In genomic region chr10:103814104-103814503, GRCh38 we compare ENCODE assay signal across 22 cellular contexts. TPM values are rescaled to one million over a fixed set of nuclear protein-coding genes. Genes with fewer than 3 reads are reported as not detected.
A peak's percentile ranks its signal among the peaks of the same experiment; 100 is the strongest.
DNase-seq lines count a peak whose midpoint lies in the region; ATAC-seq, FAIRE-seq and TF ChIP-seq lines count a peak whose summit lies in the region.
"Had no signal": no experiment of that assay in that cellular context is flagged by ENCODE, and none has a peak within 500 bp of the region (broad histone marks: within the 10 kb centered on the region; RNA-seq: fewer than 3 reads in every experiment).

No MANE protein-coding gene starts in this region.

- H3K27me3 ChIP-seq in left ventricle myocardium inferior (ENCODE audit: low read depth), result no peaks in the 10 kb centered on the region
- no peaks in the 10 kb centered on the region for H3K27me3 ChIP-seq in mucosa of rectum (ENCODE audit: control insufficient read depth in 2 of 2, insufficient read depth in 2 of 2, low read length in 2 of 2)
- no peaks in the 10 kb centered on the region for H3K27me3 ChIP-seq in small intestine (ENCODE audit: control insufficient read depth in 2 of 2, insufficient read depth in 2 of 2, low read length in 2 of 2)

- ATAC-seq in left cardiac atrium (no peak), left lobe of liver (no peak)
- ATAC-seq: activated CD4-positive, alpha-beta T cell treated with anti-CD3 and anti-CD28 coated beads for 36 hours; stimulated activated naive B cell treated with anti-CD40 and anti-IgM and Interleukin-4, amounts not matched to agents 10 μg/mL and 1 μg/mL and 100 μg/mL, for 72 hours had no signal

- WGBS in small intestine, 3 donors, result 18 to 46% (median 35%) methylated on average over 7 of the region's 7 CpGs

- H3K36me3 ChIP-seq in left ventricle myocardium inferior (no peaks in the 10 kb centered on the region), mucosa of rectum (ENCODE audit: control insufficient read depth in 2 of 2, insufficient read depth in 2 of 2, low read length in 2 of 2) (no peaks in the 10 kb centered on the region), small intestine (ENCODE audit: control insufficient read depth in 2 of 2, insufficient read depth in 2 of 2, low read length in 2 of 2) (no peaks in the 10 kb centered on the region), kidney (ENCODE audit: control insufficient read depth in 1 of 2, insufficient read depth in 2 of 2, low read length in 2 of 2) (no peaks in the 10 kb centered on the region)

- H3K4me1 ChIP-seq in left ventricle myocardium inferior (peaks cover 57% of the 10 kb centered on the region), mucosa of rectum (ENCODE audit: control insufficient read depth in 2 of 2, insufficient read depth in 2 of 2, low read length in 2 of 2) (peaks cover 28 to 43% of the 10 kb centered on the region in 2 donors), small intestine (ENCODE audit: control insufficient read depth in 2 of 2, insufficient read depth in 1 of 2, low read depth in 1 of 2, low read length in 1 of 2) (peaks cover 3 to 9% of the 10 kb centered on the region in 2 donors), kidney (ENCODE audit: control insufficient read depth in 1 of 2, insufficient read depth in 1 of 2, low read depth in 1 of 2, low read length in 2 of 2) (peaks cover 3% of the 10 kb centered on the region in 2 donors)

- TF ChIP-seq CTCF in left ventricle myocardium inferior (IDR thresholded peaks at IDR 0.05; ENCODE audit: borderline replicate concordance), result no peak
- TF ChIP-seq CTCF in kidney (IDR thresholded peaks at IDR 0.05; ENCODE audit: borderline replicate concordance, extremely low read depth, insufficient read depth), result no peak

- no peak overlapping the region for H3K4me3 ChIP-seq in left ventricle myocardium inferior
- H3K4me3 ChIP-seq in mucosa of rectum (ENCODE audit: low read length in 2 of 2), result peak overlapping the region in 1 of 2 donors; percentile 20
- H3K4me3 ChIP-seq in small intestine (ENCODE audit: low read depth in 1 of 2, low read length in 2 of 2), result no peak overlapping the region
- H3K4me3 ChIP-seq in kidney (ENCODE audit: low read length in 2 of 2), result no peak overlapping the region
- H3K4me3 ChIP-seq: SK-N-MC had no signal

- FAIRE-seq in small intestine (lab: Jason Lieb, UNC), result no peak
- no peak for FAIRE-seq in kidney (lab: Jason Lieb, UNC)
- FAIRE-seq: G401.6 had no signal

- no peak overlapping the region for H3K27ac ChIP-seq in left ventricle myocardium inferior (replicated peaks)
- H3K27ac ChIP-seq in mucosa of rectum (ENCODE audit: low read depth in 2 of 2, low read length in 2 of 2), result peak overlapping the region; percentile 80 to 82
- H3K27ac ChIP-seq in small intestine (ENCODE audit: low read depth in 1 of 2, low read length in 1 of 2), result peak overlapping the region; percentile 30 to 45
- H3K27ac ChIP-seq in kidney (ENCODE audit: low read depth in 2 of 2, low read length in 2 of 2), result no peak overlapping the region
- H3K27ac ChIP-seq: SK-N-MC had no signal

- H3K9ac ChIP-seq in mucosa of rectum (ENCODE audit: low read depth in 1 of 2, low read length in 2 of 2), result peak overlapping the region; percentile 38 to 57
- H3K9ac ChIP-seq in kidney (ENCODE audit: low read length in 2 of 2), result no peak overlapping the region

- intact Hi-C loops in left cardiac atrium (cut with DNase I), result no loop called here
- intact Hi-C loops in left ventricle myocardium inferior (cut with micrococcal nuclease), result no loop called here
- intact Hi-C loops in kidney (cut with DNase I), result no loop called here

- DNase-seq in left cardiac atrium (peak; percentile 2), left ventricle myocardium inferior (no peak), small intestine (peak; percentile 64), DMS153 treated with DMSO at 0.1 percent for 48 hours (lab: John Stamatoyannopoulos, UW; ENCODE audit: unreplicated experiment) (no peak), left lobe of liver (ENCODE audit: low spot score) (no peak), kidney (no peak)
- no peak for DNase-seq in stimulated activated CD4-positive, alpha-beta T cell treated with anti-CD3 and anti-CD28 coated beads, Interleukin-4, amount 100 ng/mL, for 4 hours
- DNase-seq: 8988T; activated CD4-positive, alpha-beta T cell treated with anti-CD3 and anti-CD28 coated beads for 36 hours; activated T-cell treated with anti-CD3 and anti-CD28 coated beads, Interleukin-2, amount 50 U/mL, for 24 hours; cortex of kidney; DMS153; glutamatergic neuron; NCI-H1105 treated with DMSO at 0.1 percent for 48 hours; NCI-H2029 treated with DMSO at 0.1 percent for 48 hours; NCI-H2227 treated with DMSO at 0.1 percent for 48 hours; stimulated activated CD4-positive, alpha-beta T cell treated with anti-CD3 and anti-CD28 coated beads, Interleukin-2, amount 100 ng/mL, for 24 hours; stimulated activated naive B cell treated with anti-CD40 and anti-IgM and Interleukin-4, amounts not matched to agents 10 μg/mL and 1 μg/mL and 100 μg/mL, for 72 hours; T-helper 2 cell had no signal

- H3K9me3 ChIP-seq in left ventricle myocardium inferior (replicated peaks), result no peaks in the 10 kb centered on the region
- no peaks in the 10 kb centered on the region for H3K9me3 ChIP-seq in mucosa of rectum (ENCODE audit: control insufficient read depth in 2 of 2, low read length in 2 of 2)
- no peaks in the 10 kb centered on the region for H3K9me3 ChIP-seq in small intestine (ENCODE audit: control insufficient read depth, low read depth)
- no peaks in the 10 kb centered on the region for H3K9me3 ChIP-seq in kidney (ENCODE audit: control insufficient read depth in 1 of 2, low read length in 2 of 2)

RNA-seq across cellular contexts. Expression of gene SH3PXD2A, which starts 41.3 kb away (rescaled TPM):
- 10 to 100 TPM; 24.6 to 27.7 TPM for total RNA-seq in left cardiac atrium
- total RNA-seq in left ventricle myocardium inferior, result 34.4 TPM
- 1 to 10 TPM; 2.2 to 9.1 (median 8.4) TPM for polyA plus RNA-seq in small intestine
- total RNA-seq in left lobe of liver, result 43.5 TPM
- 20.1 TPM for total RNA-seq in kidney
- polyA plus RNA-seq in kidney (ENCODE audit: insufficient read depth, low read depth, low replicate concordance), result 2.4 TPM

Comparison
In these comparisons a context has a peak if more than half of its experiments do, and no peak if none do; other contexts are left out.
1. DNase-seq: peak in left cardiac atrium (single experiment) and small intestine (single experiment); none in left ventricle myocardium inferior (single experiment), DMS153 treated with DMSO at 0.1 percent for 48 hours (single experiment), left lobe of liver (single experiment), kidney (single experiment) and stimulated activated CD4-positive, alpha-beta T cell treated with anti-CD3 and anti-CD28 coated beads, Interleukin-4, amount 100 ng/mL, for 4 hours (0 of 2).
2. H3K27ac ChIP-seq: peak in mucosa of rectum (2 of 2) and small intestine (2 of 2); none in left ventricle myocardium inferior (single experiment) and kidney (0 of 2).
3. H3K9ac ChIP-seq: peak in mucosa of rectum (2 of 2); none in kidney (0 of 2).